ENCODE assay signal across 26 cellular contexts in the genomic region with DNA sequence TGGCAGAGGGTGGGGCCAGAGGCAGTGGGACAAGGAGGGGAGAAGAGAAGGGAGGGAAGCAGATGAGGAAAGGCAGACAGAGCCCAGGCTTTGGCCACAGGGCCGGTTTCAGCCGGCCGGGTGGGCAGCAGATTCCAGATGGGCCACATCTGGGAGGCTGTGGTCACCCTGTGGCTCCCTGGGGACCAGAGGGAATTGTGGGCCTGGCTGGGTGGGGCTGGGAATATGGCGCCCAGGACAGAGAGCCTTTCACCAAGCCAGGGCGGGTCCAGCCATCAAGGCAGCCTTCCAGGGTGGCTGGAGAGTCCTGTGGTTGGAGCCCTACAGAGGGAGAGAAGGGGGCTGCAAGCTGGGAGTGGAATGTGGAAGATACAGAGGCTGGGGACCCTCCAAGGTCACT. TPM values are rescaled to one million over a fixed set of nuclear protein-coding genes. Genes with fewer than 3 reads are reported as not detected.
"Had no signal": no experiment of that assay in that cellular context is flagged by ENCODE, and none has a peak within 500 bp of the region (broad histone marks: within the 10 kb centered on the region; RNA-seq: fewer than 3 reads in every experiment).

No MANE protein-coding gene starts in this region.

- H3K9me3 ChIP-seq: thyroid gland had no signal

- H3K36me3 Mint-ChIP-seq: brain, naive B cell, WTC11 had no signal

- H3K4me3 ChIP-seq: lung, thyroid gland had no signal

- H3K4me3 Mint-ChIP-seq: activated T-cell treated with anti-CD3 and anti-CD28 coated beads, Interleukin-2, amount 50 U/mL, for 4 hours; brain; stimulated activated naive CD8-positive, alpha-beta T cell treated with anti-CD3 and anti-CD28 coated beads, Interleukin-15, Interleukin-2, amounts not matched to agents 100 ng/mL and 50 ng/mL, for 24 hours; T-helper 1 cell treated with Interleukin-12 subunit alpha and Interleukin-12 subunit beta and Interleukin-4 antibody, amounts not matched to agents 30 μg/mL and 1 μg/mL, for 36 hours; WTC11 had no signal

- H3K36me3 ChIP-seq: thyroid gland had no signal

- DNase-seq: activated CD4-positive, alpha-beta T cell treated with anti-CD3 and anti-CD28 coated beads, Interleukin-2, amount 50 U/mL, for 4 hours; activated CD8-positive, alpha-beta memory T cell treated with anti-CD3 and anti-CD28 coated beads for 24 hours; activated CD8-positive, alpha-beta memory T cell treated with anti-CD3 and anti-CD28 coated beads, Interleukin-2, amount 50 U/mL, for 4 hours; activated naive CD4-positive, alpha-beta T cell; activated T-cell treated with anti-CD3 and anti-CD28 coated beads, Interleukin-2, amount 50 U/mL, for 4 hours; anterior cingulate cortex; caudate nucleus; dermis blood vessel endothelial cell; effector CD8-positive, alpha-beta T cell; erythroblast; hypothalamus; naive B cell; occipital lobe; retina; stimulated activated CD4-positive, alpha-beta T cell treated with anti-CD3 and anti-CD28 coated beads, Interleukin-1b, Interleukin-23, amount 100 ng/mL, for 48 hours; substantia nigra; T1000; thyroid gland had no signal

- FAIRE-seq: frontal cortex had no signal

- H3K27ac ChIP-seq: thyroid gland had no signal

- H3K9me3 Mint-ChIP-seq: activated T-cell treated with anti-CD3 and anti-CD28 coated beads, Interleukin-2, amount 50 U/mL, for 4 hours; activated T-helper 2 cell treated with anti-CD3 and anti-CD28 coated beads, Interferon-gamma antibody, Interleukin-2, Interleukin-4, amounts not matched to agents 10 μg/mL and 5 μg/mL and 100 μg/mL, durations not matched to agents 14 hours and 24 hours and 36 hours; naive B cell; stimulated activated naive CD8-positive, alpha-beta T cell treated with anti-CD3 and anti-CD28 coated beads, Interleukin-15, Interleukin-2, amounts not matched to agents 100 ng/mL and 50 ng/mL, for 24 hours; T-helper 1 cell treated with Interleukin-12 subunit alpha and Interleukin-12 subunit beta and Interleukin-4 antibody, amounts not matched to agents 30 μg/mL and 1 μg/mL, for 36 hours; WTC11 had no signal

- H3K27ac Mint-ChIP-seq: activated T-helper 2 cell treated with anti-CD3 and anti-CD28 coated beads, Interferon-gamma antibody, Interleukin-2, Interleukin-4, amounts not matched to agents 10 μg/mL and 5 μg/mL and 100 μg/mL, durations not matched to agents 14 hours and 24 hours and 36 hours; brain; stimulated activated naive CD8-positive, alpha-beta T cell treated with anti-CD3 and anti-CD28 coated beads, Interleukin-15, Interleukin-2, amounts not matched to agents 100 ng/mL and 50 ng/mL, for 24 hours; T-helper 1 cell treated with Interleukin-12 subunit alpha and Interleukin-12 subunit beta and Interleukin-4 antibody, amounts not matched to agents 30 μg/mL and 1 μg/mL, for 36 hours; WTC11 had no signal

- H3K27me3 ChIP-seq: thyroid gland had no signal

RNA-seq across cellular contexts. Expression of a gene that starts 18.9 kb away (rescaled TPM):
- total RNA-seq: activated T-cell treated with anti-CD3 and anti-CD28 coated beads, Interleukin-2, amount 50 U/mL, for 4 hours; activated T-helper 2 cell treated with anti-CD3 and anti-CD28 coated beads, Interferon-gamma antibody, Interleukin-2, Interleukin-4, amounts not matched to agents 10 μg/mL and 5 μg/mL and 100 μg/mL, durations not matched to agents 14 hours and 24 hours and 36 hours had no signal
- polyA plus RNA-seq: neural cell had no signal

RNA-seq across cellular contexts. Expression of a gene that starts 33.1 kb away (rescaled TPM):
- total RNA-seq: activated T-cell treated with anti-CD3 and anti-CD28 coated beads, Interleukin-2, amount 50 U/mL, for 4 hours; activated T-helper 2 cell treated with anti-CD3 and anti-CD28 coated beads, Interferon-gamma antibody, Interleukin-2, Interleukin-4, amounts not matched to agents 10 μg/mL and 5 μg/mL and 100 μg/mL, durations not matched to agents 14 hours and 24 hours and 36 hours; dermis blood vessel endothelial cell; frontal cortex; occipital lobe had no signal
